33 cellular contexts compared by ENCODE assay signal in genomic region chr18:53508529-53508928, GRCh38.
"Had no signal": no experiment of that assay in that cellular context is flagged by ENCODE, and none has a peak within 500 bp of the region (broad histone marks: within the 10 kb centered on the region; RNA-seq: fewer than 3 reads in every experiment).

No MANE protein-coding gene starts in this region.

- H3K4me3 ChIP-seq: adrenal gland, ascending aorta, body of pancreas, breast epithelium, cardiac muscle cell had no signal

- H3K27me3 ChIP-seq: adrenal gland, ascending aorta, body of pancreas, brain microvascular endothelial cell, breast epithelium, cardiac muscle cell had no signal

- DNase-seq: activated effector memory CD4-positive, alpha-beta T cell treated with anti-CD3 and anti-CD28 coated beads, Interleukin-2, amount 50 U/mL, for 16 hours; activated effector memory CD4-positive, alpha-beta T cell treated with Interleukin-2 at 50 U/mL for 16 hours; activated gamma-delta T cell; activated gamma-delta T cell treated with Interleukin-2 at 50 U/mL for 16 hours; activated naive CD4-positive, alpha-beta T cell; activated naive CD4-positive, alpha-beta T cell treated with anti-CD3 and anti-CD28 coated beads for 36 hours; activated naive CD4-positive, alpha-beta T cell treated with anti-CD3 and anti-CD28 coated beads, Interleukin-2, amount 10 ng/mL, durations not matched to agents 7 days and 5 days; activated naive CD4-positive, alpha-beta T cell treated with anti-CD3 and anti-CD28 coated beads, Interleukin-2, amount 50 U/mL, for 16 hours; activated naive CD4-positive, alpha-beta T cell treated with Interleukin-2 at 50 U/mL for 16 hours; activated naive CD8-positive, alpha-beta T cell treated with anti-CD3 and anti-CD28 coated beads for 36 hours; activated naive CD8-positive, alpha-beta T cell treated with anti-CD3 and anti-CD28 coated beads, Interleukin-2, amount 10 ng/mL, durations not matched to agents 7 days and 5 days; activated naive CD8-positive, alpha-beta T cell treated with anti-CD3 and anti-CD28 coated beads, Interleukin-2, amount 50 U/mL, for 24 hours; activated T-cell treated with anti-CD3 and anti-CD28 coated beads for 4 hours; activated T-cell treated with anti-CD3 and anti-CD28 coated beads, Interleukin-2, amount 50 U/mL, for 1 hour; activated T-cell treated with anti-CD3 and anti-CD28 coated beads, Interleukin-2, amount 50 U/mL, for 24 hours; activated T-cell treated with anti-CD3 and anti-CD28 coated beads, Interleukin-2, amount 50 U/mL, for 4 hours; activated T-cell treated with anti-CD3 and anti-CD28 coated beads, Interleukin-2, amount 50 U/mL, for 48 hours; activated T-cell treated with anti-CD3 and anti-CD28 coated beads, Interleukin-2, amount 50 U/mL, for 72 hours; adrenal gland; amniotic stem cell; amygdala; anterior cingulate cortex; aorta; body of pancreas; brain microvascular endothelial cell; caudate nucleus; central memory CD4-positive, alpha-beta T cell; cerebellar nuclear complex had no signal

- H3K36me3 ChIP-seq: adrenal gland, ascending aorta, brain microvascular endothelial cell, breast epithelium, cardiac muscle cell had no signal

- ATAC-seq: activated naive CD4-positive, alpha-beta T cell treated with anti-CD3 and anti-CD28 coated beads, Interleukin-2, amount 50 U/mL, for 72 hours; activated naive CD8-positive, alpha-beta T cell treated with anti-CD3 and anti-CD28 coated beads, Interleukin-2, amount 50 U/mL, for 24 hours; activated T-cell treated with anti-CD3 and anti-CD28 coated beads, Interleukin-2, amount 50 U/mL, for 4 hours; activated T-cell treated with anti-CD3 and anti-CD28 coated beads, Interleukin-2, amount 50 U/mL, for 72 hours; activated T-helper 17 cell treated with anti-CD3 and anti-CD28 coated beads, Interleukin-2, amount 50 U/mL, for 72 hours; body of pancreas had no signal

- H3K27ac ChIP-seq: adrenal gland, ascending aorta, body of pancreas, brain microvascular endothelial cell, breast epithelium, cardiac muscle cell had no signal

- H3K9me3 ChIP-seq: adrenal gland, ascending aorta, body of pancreas, breast epithelium had no signal

- H3K4me1 ChIP-seq: adrenal gland, ascending aorta, body of pancreas, breast epithelium had no signal
